In genomic region chr12:4879481-4879880, GRCh38 we compare ENCODE assay signal across 14 cellular contexts. TPM values are rescaled to one million over a fixed set of nuclear protein-coding genes. Genes with fewer than 3 reads are reported as not detected.
"Had no signal": no experiment of that assay in that cellular context is flagged by ENCODE, and none has a peak within 500 bp of the region (broad histone marks: within the 10 kb centered on the region; RNA-seq: fewer than 3 reads in every experiment).

No MANE protein-coding gene starts in this region.

RNA-seq across cellular contexts. Expression of gene KCNA1, which starts 30.2 kb away (rescaled TPM):
- total RNA-seq: endodermal cell, endothelial cell of umbilical vein, epithelial cell of proximal tubule, esophagus mucosa, esophagus squamous epithelium, fibroblast of lung, fibroblast of villous mesenchyme, foreskin keratinocyte, gastrocnemius medialis, glomerular endothelial cell had no signal
- polyA plus RNA-seq: endothelial cell of umbilical vein, esophagus, fibroblast of lung, foreskin keratinocyte, heart left ventricle, heart right ventricle, hepatocyte had no signal
